Comparison of ENCODE assay signal across 29 cellular contexts in the genomic region with DNA sequence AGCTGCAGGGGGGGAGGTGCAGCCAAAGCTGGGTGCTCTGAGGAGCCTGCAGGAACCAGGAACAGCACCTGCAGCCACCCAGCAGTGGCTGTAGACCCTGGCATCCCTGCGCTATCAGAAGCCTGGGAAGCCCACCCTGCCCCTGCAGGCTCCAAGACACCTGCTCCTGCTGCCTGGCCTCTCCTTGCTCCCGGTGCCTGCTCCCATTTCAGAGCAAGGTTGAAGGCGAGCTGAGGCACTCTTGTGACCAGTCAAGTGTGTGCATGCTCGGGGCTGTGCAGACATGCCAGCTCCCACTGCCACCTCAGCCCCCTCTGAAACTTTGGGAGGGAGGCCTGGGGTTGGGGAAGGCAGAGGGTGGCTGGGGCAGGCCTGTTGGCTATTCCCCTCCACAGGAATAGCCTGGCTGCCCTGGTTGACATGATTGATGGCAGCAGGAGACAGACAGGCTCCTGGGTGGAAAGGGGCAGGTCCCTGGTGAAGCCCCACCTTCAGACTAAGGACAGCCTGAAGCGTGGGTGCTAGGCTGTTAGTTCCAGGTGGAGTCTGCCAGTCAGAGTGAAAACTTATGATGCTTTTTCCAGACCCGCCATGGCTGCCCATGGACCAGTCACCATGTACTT.
"Had no signal": no experiment of that assay in that cellular context is flagged by ENCODE, and none has a peak within 500 bp of the region (broad histone marks: within the 10 kb centered on the region; RNA-seq: fewer than 3 reads in every experiment).

No MANE protein-coding gene starts in this region.

- DNase-seq: activated CD4-positive, alpha-beta memory T cell treated with anti-CD3 and anti-CD28 coated beads, Interleukin-2, amount 10 ng/mL, durations not matched to agents 7 days and 5 days; activated CD4-positive, alpha-beta T cell treated with anti-CD3 and anti-CD28 coated beads for 1 hour; activated CD4-positive, alpha-beta T cell treated with anti-CD3 and anti-CD28 coated beads for 4 hours; activated CD4-positive, alpha-beta T cell treated with anti-CD3 and anti-CD28 coated beads, Interleukin-2, amount 10 ng/mL, durations not matched to agents 7 days and 5 days; activated CD4-positive, alpha-beta T cell treated with anti-CD3 and anti-CD28 coated beads, Interleukin-2, amount 50 U/mL, for 4 hours; activated CD8-positive, alpha-beta memory T cell treated with anti-CD3 and anti-CD28 coated beads, Interleukin-2, amount 50 U/mL, for 48 hours; activated gamma-delta T cell; activated naive CD4-positive, alpha-beta T cell; activated naive CD4-positive, alpha-beta T cell treated with anti-CD3 and anti-CD28 coated beads, Interleukin-2, amount 10 ng/mL, durations not matched to agents 7 days and 5 days; activated naive CD8-positive, alpha-beta T cell treated with anti-CD3 and anti-CD28 coated beads, Interleukin-2, amount 10 ng/mL, durations not matched to agents 7 days and 5 days; activated T-cell treated with anti-CD3 and anti-CD28 coated beads for 4 hours; activated T-cell treated with anti-CD3 and anti-CD28 coated beads, Interleukin-2, amount 50 U/mL, for 24 hours; activated T-cell treated with anti-CD3 and anti-CD28 coated beads, Interleukin-2, amount 50 U/mL, for 72 hours; central memory CD4-positive, alpha-beta T cell; cerebellar nuclear complex; colonic mucosa; effector memory CD4-positive, alpha-beta T cell; endodermal cell; foreskin fibroblast; head of caudate nucleus; T-helper 2 cell had no signal

- H3K4me1 ChIP-seq: ascending aorta, breast epithelium, colonic mucosa had no signal

- FAIRE-seq: frontal cortex, TTC549 had no signal

- H3K27me3 ChIP-seq: ascending aorta, breast epithelium, cardiac muscle cell, colonic mucosa had no signal

- ATAC-seq: activated naive CD4-positive, alpha-beta T cell treated with anti-CD3 and anti-CD28 coated beads, Interleukin-2, amount 50 U/mL, for 72 hours; activated T-cell treated with anti-CD3 and anti-CD28 coated beads, Interleukin-2, amount 50 U/mL, for 72 hours; esophagus mucosa had no signal

- H3K4me3 ChIP-seq: ascending aorta, breast epithelium, cardiac muscle cell, colonic mucosa had no signal

- H3K9me3 ChIP-seq: ascending aorta, breast epithelium, colonic mucosa had no signal

- H3K36me3 ChIP-seq: ascending aorta, breast epithelium, cardiac muscle cell, colonic mucosa had no signal

- H3K27ac ChIP-seq: ascending aorta, breast epithelium, cardiac muscle cell, colonic mucosa, VCaP had no signal
